In genomic region chr17:15922586-15922985, GRCh38 we compare ENCODE assay signal across 16 cellular contexts. TPM values are rescaled to one million over a fixed set of nuclear protein-coding genes. Genes with fewer than 3 reads are reported as not detected.
DNase-seq lines count a peak whose midpoint lies in the region; ATAC-seq and TF ChIP-seq lines count a peak whose summit lies in the region.
"Had no signal": no experiment of that assay in that cellular context is flagged by ENCODE, and none has a peak within 500 bp of the region (broad histone marks: within the 10 kb centered on the region; RNA-seq: fewer than 3 reads in every experiment).

No MANE protein-coding gene starts in this region.

- intact Hi-C loops in IMR-90 (cut with micrococcal nuclease) = no loop called here
- intact Hi-C loops in PC-3 (cut with micrococcal nuclease) = no loop called here
- intact Hi-C loops in heart left ventricle (cut with DNase I) = no loop called here

- no peak overlapping the region for H4K5ac ChIP-seq in IMR-90 (ENCODE audit: low read depth, low read length)

- H4K20me1 ChIP-seq in IMR-90 (ENCODE audit: insufficient read depth, low read length) = no peaks in the 10 kb centered on the region
- no peaks in the 10 kb centered on the region for H4K20me1 ChIP-seq in PC-3 (ENCODE audit: low read length)

- H4K8ac ChIP-seq in IMR-90 (ENCODE audit: low read depth in 2 of 2, low read length in 2 of 2) = no peak overlapping the region

- H3K9ac ChIP-seq in IMR-90 (ENCODE audit: low read depth, low read length) (no peak overlapping the region), PC-3 (ENCODE audit: low read length) (peak overlapping the region; percentile 2; the same call in 1 of the 2 replicates)

- TF ChIP-seq RAD21 in IMR-90 (IDR thresholded peaks at IDR 0.05; ENCODE audit: low read length) = no peak

- H3K4me2 ChIP-seq in IMR-90 (ENCODE audit: low read depth, low read length) (no peak overlapping the region), PC-3 (ENCODE audit: low read length) (no peak overlapping the region)

- peak overlapping the region; percentile 58; the same call in 1 of the 2 replicates for H3K14ac ChIP-seq in IMR-90 (replicated peaks; ENCODE audit: low read depth, low read length)

- H2AK5ac ChIP-seq in IMR-90 (ENCODE audit: low read depth, low read length) = no peak overlapping the region

- H2BK20ac ChIP-seq in IMR-90 (ENCODE audit: low read depth, low read length) = peak overlapping the region; percentile 57; the same call in 1 of the 2 replicates

- H3K79me2 ChIP-seq in PC-3 (ENCODE audit: low read length) = no peaks in the 10 kb centered on the region

- peaks cover 12% of the 10 kb centered on the region for H3F3A ChIP-seq in PC-3 (ENCODE audit: low read length, unreplicated experiment)

- TF ChIP-seq POLR2A in IMR-90 (IDR thresholded peaks at IDR 0.05; ENCODE audit: low read depth, low read length) (no peak), heart left ventricle (IDR thresholded peaks at IDR 0.05) (no peak)

- TF ChIP-seq CTCF in IMR-90 (conservative IDR thresholded peaks at IDR 0.05; ENCODE audit: low read depth, low read length) = no peak
- no peak for TF ChIP-seq CTCF in PC-3 (conservative IDR thresholded peaks at IDR 0.05; ENCODE audit: low read depth, low read length)
- no peak for TF ChIP-seq CTCF in heart left ventricle (IDR thresholded peaks at IDR 0.05)

- peak overlapping the region; percentile 44; the same call in 2 of the 3 replicates for H2BK15ac ChIP-seq in IMR-90 (ENCODE audit: low read depth, low read length)

- peaks cover 2% of the 10 kb centered on the region; the same call in 1 of the 2 replicates for H3K9me3 ChIP-seq in IMR-90 (ENCODE audit: control insufficient read depth, insufficient read depth, low read length)
- H3K9me3 ChIP-seq in PC-3 (ENCODE audit: low read length) = no peaks in the 10 kb centered on the region
- H3K9me3 ChIP-seq in heart left ventricle = peaks cover 0 to 6% (median 0%) of the 10 kb centered on the region in 12 donors

- H4K91ac ChIP-seq in IMR-90 (ENCODE audit: insufficient read depth, low read depth, low read length) = no peak overlapping the region

- H3K4me3 ChIP-seq in IMR-90 (ENCODE audit: insufficient read depth, low read depth, low read length) = no peak overlapping the region
- no peak overlapping the region for H3K4me3 ChIP-seq in PC-3 (ENCODE audit: low read length)
- H3K4me3 ChIP-seq in heart left ventricle = no peak overlapping the region
- H3K4me3 ChIP-seq: HAP-1 had no signal

- H3K27ac ChIP-seq in IMR-90 (ENCODE audit: insufficient read depth, low read length) (no peak overlapping the region), PC-3 (ENCODE audit: low read length) (peak overlapping the region; percentile 93), heart left ventricle (no peak overlapping the region)

- H2BK5ac ChIP-seq in IMR-90 (ENCODE audit: low read depth, low read length, poor library complexity, severe bottlenecking) = no peak overlapping the region

- BruUV-seq in IMR-90 (replicated peaks; lab: Mats Ljungman, UMichigan) (no TSS peak), PC-3 (replicated peaks; lab: Mats Ljungman, UMichigan) (no TSS peak)

- peak overlapping the region; percentile 59 for H2BK120ac ChIP-seq in IMR-90 (ENCODE audit: low read depth, low read length)

- no peaks in the 10 kb centered on the region for H3K27me3 ChIP-seq in IMR-90 (ENCODE audit: control insufficient read depth, insufficient read depth, low read length)
- no peaks in the 10 kb centered on the region for H3K27me3 ChIP-seq in PC-3 (ENCODE audit: low read length)
- H3K27me3 ChIP-seq in heart left ventricle = peaks cover 0 to 5% (median 3%) of the 10 kb centered on the region in 9 donors

- POLR2A ChIA-PET in IMR-90 (lab: Charles Lee; ENCODE audit: unreplicated experiment) = no interaction called here
- POLR2A ChIA-PET in PC-3 (lab: Charles Lee; ENCODE audit: unreplicated experiment) = no interaction called here

- H3K36me3 ChIP-seq in IMR-90 (ENCODE audit: control insufficient read depth, insufficient read depth, low read length) (no peaks in the 10 kb centered on the region), PC-3 (ENCODE audit: low read depth, low read length) (no peaks in the 10 kb centered on the region), heart left ventricle (no peaks in the 10 kb centered on the region)
- H3K36me3 ChIP-seq: HAP-1 had no signal

- H3K9me2 ChIP-seq in PC-3 (replicated peaks; ENCODE audit: low read length) = no peaks in the 10 kb centered on the region

- H3K4me1 ChIP-seq in IMR-90 (ENCODE audit: control insufficient read depth, insufficient read depth, low read length) (peaks cover 4% of the 10 kb centered on the region), PC-3 (ENCODE audit: insufficient read depth, low read length) (peaks cover 44% of the 10 kb centered on the region), heart left ventricle (peaks cover 0 to 10% (median 2%) of the 10 kb centered on the region in 12 donors)
- H3K4me1 ChIP-seq: HAP-1 had no signal

- H3K23ac ChIP-seq in IMR-90 (ENCODE audit: low read depth, low read length) = no peak overlapping the region

- CTCF ChIA-PET in IMR-90 (lab: Yijun Ruan, JAX) (no interaction called here), PC-3 (lab: Charles Lee) (no interaction called here)

- H3K79me1 ChIP-seq in IMR-90 (ENCODE audit: low read depth in 1 of 2, low read length in 2 of 2) = no peaks in the 10 kb centered on the region

- in situ Hi-C loops in IMR-90 (cut with MboI; ENCODE audit: low sequenced_read_pairs) = no loop called here

- no peak overlapping the region for H2AFZ ChIP-seq in IMR-90 (replicated peaks; ENCODE audit: low read length, poor library complexity)
- no peak overlapping the region for H2AFZ ChIP-seq in PC-3 (ENCODE audit: low read length)

- H3K18ac ChIP-seq in IMR-90 (ENCODE audit: low read depth, low read length) = no peak overlapping the region

- no peak for ATAC-seq in IMR-90 (ENCODE audit: low read depth)
- no peak for ATAC-seq in PC-3
- ATAC-seq in heart left ventricle = no peak
- no peak for ATAC-seq in GM18517 (IDR thresholded peaks at IDR 0.05; ENCODE audit: unreplicated experiment)
- no peak for ATAC-seq in HG02759 (IDR thresholded peaks at IDR 0.05; ENCODE audit: unreplicated experiment)

- peak overlapping the region; percentile 15; the same call in 1 of the 2 replicates for H3K4ac ChIP-seq in IMR-90 (ENCODE audit: low read depth, low read length)

- no peak overlapping the region for H2AK9ac ChIP-seq in IMR-90 (replicated peaks; ENCODE audit: low read depth, low read length, poor library complexity)

- DNase-seq in IMR-90 (no peak), PC-3 (peak; percentile 58), islet precursor cell (peak; percentile 23), heart left ventricle (no peak)
- DNase-seq: C1 segment of cervical spinal cord; Calu3; CD4-positive, alpha-beta memory T cell; COR-L47; DMS53; DMS79 treated with DMSO at 0.1 percent for 48 hours; GF-D8; GOT3; HFFc6 had no signal

- dilution Hi-C loops in IMR-90 (cut with HindIII; ENCODE audit: low sequenced_read_pairs, unreplicated experiment) = no loop called here

- WGBS in IMR-90 (ENCODE audit: extremely low coverage in 2 of 2, insufficient read length in 1 of 2), 2 experiments = no CpG with 5 or more reads among the region's 1 CpG
- WGBS in heart left ventricle, 4 donors = 53 to 83% (median 72%) methylated on average over 1 of the region's 1 CpG

- peaks cover 3% of the 10 kb centered on the region for H3K9me1 ChIP-seq in IMR-90 (ENCODE audit: insufficient read depth, low read length)

- no peak overlapping the region for H3K56ac ChIP-seq in IMR-90 (ENCODE audit: extremely low read depth, insufficient read depth, low read length)

TF ChIP-seq in IMR-90, 13 proteins besides CTCF, POLR2A, EP300 and RAD21:
- TF ChIP-seq NFE2L2 (IDR thresholded peaks at IDR 0.05; ENCODE audit: low read depth, low read length) (no peak), USF2 (IDR thresholded peaks at IDR 0.05; ENCODE audit: low read depth, low read length) (no peak), MXI1 (IDR thresholded peaks at IDR 0.05; ENCODE audit: borderline replicate concordance, low read depth, low read length) (no peak), RCOR1 (IDR thresholded peaks at IDR 0.05; ENCODE audit: insufficient replicate concordance, low read length) (no peak), CEBPB (IDR thresholded peaks at IDR 0.05; ENCODE audit: low read depth, low read length) (no peak)

RNA-seq across cellular contexts. Expression of gene ADORA2B, which starts 22.3 kb away (rescaled TPM):
- total RNA-seq in IMR-90 (2012; rRNA removed) = 5.2 and 5.8 TPM in 2 replicates
- 5.5 and 6.1 TPM in 2 replicates for polyA plus RNA-seq in IMR-90 (2012; rRNA removed)
- polyA plus RNA-seq in IMR-90 (2012; cell fraction: cytosol; rRNA removed) = 2.7 and 7.4 TPM in 2 replicates
- 2.3 and 3.4 TPM in 2 replicates for polyA plus RNA-seq in IMR-90 (2012; cell fraction: nucleus; rRNA removed; ENCODE audit: low replicate concordance)
- total RNA-seq in PC-3 (2014; rRNA removed) = 118 and 130 TPM in 2 replicates
- 1 to 10 TPM in 4 of 9 donors, under 1 TPM in 5; 0.65 to 3.1 (median 0.95) TPM for total RNA-seq in heart left ventricle
- polyA plus RNA-seq in heart left ventricle = under 1 TPM; 0.61 to 0.68 TPM

Comparison
In these comparisons a context has a peak if more than half of its experiments do, and no peak if none do; other contexts are left out.
1. DNase-seq: peak in PC-3 (single experiment) and islet precursor cell (single experiment); none in IMR-90 (single experiment) and heart left ventricle (0 of 5).
2. RNA of gene ADORA2B, which starts 22.3 kb away (total RNA-seq): 118 to 130 TPM in PC-3; 5.2 to 5.8 TPM in IMR-90 and 0.65 to 3.1 TPM in heart left ventricle; every median in the first group is over 10 times any median in the second.